Comparison of ENCODE assay signal across 21 cellular contexts in the genomic region with DNA sequence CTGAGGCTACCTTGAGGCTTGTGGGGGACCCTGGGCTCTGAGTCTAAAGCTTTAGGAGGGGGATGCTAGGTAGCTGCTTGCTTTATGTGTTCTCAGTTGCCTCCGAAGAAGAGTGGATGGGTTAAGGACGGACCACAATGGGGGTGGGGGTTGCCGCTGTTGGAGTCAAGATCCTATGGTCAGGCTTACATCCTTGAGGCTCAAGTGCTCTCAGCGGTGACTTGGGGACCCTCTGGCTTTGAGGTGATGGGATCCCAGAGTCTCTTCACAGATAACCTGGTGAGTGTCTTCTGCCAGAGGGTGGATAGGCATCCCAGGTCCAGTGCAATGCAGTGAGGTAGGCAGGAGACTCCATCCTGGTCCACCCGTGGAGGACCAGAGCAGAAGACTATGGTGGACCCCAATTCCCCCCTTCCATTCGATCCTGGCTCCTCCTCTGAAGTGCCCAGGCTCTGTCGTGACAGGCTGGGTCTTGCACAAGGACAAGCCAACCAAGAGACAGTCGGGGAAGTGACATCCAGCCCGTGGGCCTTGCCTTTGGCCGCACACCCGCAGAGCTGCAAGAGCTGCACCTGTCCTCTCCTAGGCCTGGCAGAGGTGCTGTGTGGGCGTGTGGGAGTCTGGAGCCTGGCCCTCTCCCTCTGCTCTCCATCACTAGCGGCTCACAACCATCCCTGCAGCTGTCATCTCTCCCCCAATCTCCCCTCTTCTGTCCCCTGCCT. TPM values are rescaled to one million over a fixed set of nuclear protein-coding genes. Genes with fewer than 3 reads are reported as not detected.
A peak's percentile ranks its signal among the peaks of the same experiment; 100 is the strongest.
DNase-seq lines count a peak whose midpoint lies in the region; ATAC-seq, FAIRE-seq and TF ChIP-seq lines count a peak whose summit lies in the region.
"Had no signal": no experiment of that assay in that cellular context is flagged by ENCODE, and none has a peak within 500 bp of the region (broad histone marks: within the 10 kb centered on the region; RNA-seq: fewer than 3 reads in every experiment).

No MANE protein-coding gene starts in this region.

- H3K4me3 Mint-ChIP-seq in CD14-positive monocyte, result peak overlapping the region; percentile 62 to 76
- H3K4me3 Mint-ChIP-seq in activated CD8-positive, alpha-beta T cell treated with anti-CD3 and anti-CD28 coated beads, Interleukin-2, amount 10 ng/mL, durations not matched to agents 7 days and 5 days, result no peak overlapping the region
- no peak overlapping the region for H3K4me3 Mint-ChIP-seq in nephron progenitor cell
- H3K4me3 Mint-ChIP-seq: activated CD4-positive, alpha-beta memory T cell treated with anti-CD3 and anti-CD28 coated beads, Interleukin-2, amount 10 ng/mL, durations not matched to agents 7 days and 5 days; effector memory CD8-positive, alpha-beta T cell; HFFc6; T-helper 1 cell treated with Interleukin-12 subunit alpha and Interleukin-12 subunit beta and Interleukin-4 antibody, amounts not matched to agents 30 μg/mL and 1 μg/mL, for 36 hours had no signal

- peaks cover 62% of the 10 kb centered on the region for H3K4me1 Mint-ChIP-seq in CD14-positive monocyte
- H3K4me1 Mint-ChIP-seq in activated CD8-positive, alpha-beta T cell treated with anti-CD3 and anti-CD28 coated beads, Interleukin-2, amount 10 ng/mL, durations not matched to agents 7 days and 5 days (ENCODE audit: low read depth), result peaks cover 44% of the 10 kb centered on the region
- peaks cover 23% of the 10 kb centered on the region for H3K4me1 Mint-ChIP-seq in nephron progenitor cell

- H3K9me3 Mint-ChIP-seq in CD14-positive monocyte (peaks cover 0 to 4% (median 0%) of the 10 kb centered on the region in 7 donors), nephron progenitor cell (no peaks in the 10 kb centered on the region)
- H3K9me3 Mint-ChIP-seq in activated CD8-positive, alpha-beta T cell treated with anti-CD3 and anti-CD28 coated beads, Interleukin-2, amount 10 ng/mL, durations not matched to agents 7 days and 5 days (ENCODE audit: insufficient read depth), result peaks cover 4% of the 10 kb centered on the region
- H3K9me3 Mint-ChIP-seq: activated CD4-positive, alpha-beta memory T cell treated with anti-CD3 and anti-CD28 coated beads, Interleukin-2, amount 10 ng/mL, durations not matched to agents 7 days and 5 days; effector memory CD8-positive, alpha-beta T cell; HFFc6; T-helper 1 cell treated with Interleukin-12 subunit alpha and Interleukin-12 subunit beta and Interleukin-4 antibody, amounts not matched to agents 30 μg/mL and 1 μg/mL, for 36 hours had no signal

- FAIRE-seq in GM12891 (lab: Jason Lieb, UNC), result no peak

- POLR2A ChIA-PET in activated CD8-positive, alpha-beta T cell treated with anti-CD3 and anti-CD28 coated beads, Interleukin-2, amount 10 ng/mL, durations not matched to agents 7 days and 5 days (lab: Charles Lee), result interaction anchor here (2.1 kb wide), 1 partner anchor 15 kb away, joined by 7 read pairs; the partner anchor contains the start of gene ZNF865

- H3K27me3 Mint-ChIP-seq in CD14-positive monocyte (ENCODE audit: low read depth in 3 of 3), result peaks cover 0 to 8% (median 1%) of the 10 kb centered on the region in 3 donors
- H3K27me3 Mint-ChIP-seq in activated CD8-positive, alpha-beta T cell treated with anti-CD3 and anti-CD28 coated beads, Interleukin-2, amount 10 ng/mL, durations not matched to agents 7 days and 5 days (ENCODE audit: low read depth), result no peaks in the 10 kb centered on the region
- H3K27me3 Mint-ChIP-seq in nephron progenitor cell (ENCODE audit: low read depth, poor library complexity), result no peaks in the 10 kb centered on the region
- H3K27me3 Mint-ChIP-seq: activated CD4-positive, alpha-beta memory T cell treated with anti-CD3 and anti-CD28 coated beads, Interleukin-2, amount 10 ng/mL, durations not matched to agents 7 days and 5 days; effector memory CD8-positive, alpha-beta T cell had no signal

- peak overlapping the region; percentile 89 to 97 (median 93) for H3K27ac Mint-ChIP-seq in CD14-positive monocyte
- peak overlapping the region; percentile 68 for H3K27ac Mint-ChIP-seq in activated CD8-positive, alpha-beta T cell treated with anti-CD3 and anti-CD28 coated beads, Interleukin-2, amount 10 ng/mL, durations not matched to agents 7 days and 5 days
- H3K27ac Mint-ChIP-seq in nephron progenitor cell, result peak overlapping the region; percentile 68
- H3K27ac Mint-ChIP-seq: activated CD4-positive, alpha-beta memory T cell treated with anti-CD3 and anti-CD28 coated beads, Interleukin-2, amount 10 ng/mL, durations not matched to agents 7 days and 5 days; HFFc6; T-helper 1 cell treated with Interleukin-12 subunit alpha and Interleukin-12 subunit beta and Interleukin-4 antibody, amounts not matched to agents 30 μg/mL and 1 μg/mL, for 36 hours had no signal

- TF ChIP-seq CTCF in CD14-positive monocyte (IDR thresholded peaks at IDR 0.05) (no peak), nephron progenitor cell (IDR thresholded peaks at IDR 0.05) (no peak)

- DNase-seq in CD14-positive monocyte (ENCODE audit: low spot score), result no peak
- DNase-seq in GM12891 (ENCODE audit: insufficient read length, low spot score), result no peak
- no peak for DNase-seq in activated CD8-positive, alpha-beta T cell treated with anti-CD3 and anti-CD28 coated beads, Interleukin-2, amount 10 ng/mL, durations not matched to agents 7 days and 5 days
- DNase-seq in nephron progenitor cell, result no peak
- DNase-seq in SKM-1 treated with dmso at 0.1 percent for 144 hours (lab: John Stamatoyannopoulos, UW; ENCODE audit: unreplicated experiment), result no peak
- no peak for DNase-seq in AML-193 (lab: John Stamatoyannopoulos, UW)
- no peak for DNase-seq in NCI-H345 treated with DMSO at 0.1 percent for 48 hours (lab: John Stamatoyannopoulos, UW; ENCODE audit: unreplicated experiment)
- DNase-seq: activated CD4-positive, alpha-beta memory T cell treated with anti-CD3 and anti-CD28 coated beads, Interleukin-2, amount 10 ng/mL, durations not matched to agents 7 days and 5 days; effector memory CD8-positive, alpha-beta T cell; HFFc6; kidney glomerular epithelial cell; mammary epithelial cell; NCI-H2029; NCI-H446; PC-3; SIG-M5; stomach; transverse colon had no signal

- intact Hi-C loops in CD14-positive monocyte (cut with micrococcal nuclease), result loop anchor here (2.0 to 5.0 kb wide), 2 partner anchors 14 to 34 kb away; no protein-coding TSS in a partner anchor

- ATAC-seq in activated CD8-positive, alpha-beta T cell treated with anti-CD3 and anti-CD28 coated beads, Interleukin-2, amount 10 ng/mL, durations not matched to agents 7 days and 5 days, result no peak
- ATAC-seq in GM21786 (IDR thresholded peaks at IDR 0.05; ENCODE audit: unreplicated experiment), result no peak
- ATAC-seq: activated naive CD4-positive, alpha-beta T cell treated with anti-CD3 and anti-CD28 coated beads, Interleukin-2, amount 50 U/mL, for 72 hours; effector memory CD8-positive, alpha-beta T cell; PC-3 had no signal

- CTCF ChIA-PET in activated CD8-positive, alpha-beta T cell treated with anti-CD3 and anti-CD28 coated beads, Interleukin-2, amount 10 ng/mL, durations not matched to agents 7 days and 5 days (lab: Charles Lee), result interaction anchor here (0.9 to 7.1 kb wide), 5 partner anchors 10 to 117 kb away, joined by 3 to 59 read pairs (median 13); partner anchors contain the start of gene ZNF865

- peak; percentile 54 for TF ChIP-seq POLR2A in GM12891 (IDR thresholded peaks at IDR 0.05; ENCODE audit: low read depth, low read length)

- H3K36me3 Mint-ChIP-seq in CD14-positive monocyte, result peaks cover 19 to 30% of the 10 kb centered on the region in 2 donors
- H3K36me3 Mint-ChIP-seq in activated CD8-positive, alpha-beta T cell treated with anti-CD3 and anti-CD28 coated beads, Interleukin-2, amount 10 ng/mL, durations not matched to agents 7 days and 5 days (ENCODE audit: low read depth), result peaks cover 34% of the 10 kb centered on the region
- peaks cover 40% of the 10 kb centered on the region for H3K36me3 Mint-ChIP-seq in nephron progenitor cell (ENCODE audit: low read depth)

TF ChIP-seq in GM12891, 5 proteins besides CTCF, POLR2A, EP300 and RAD21:
- TF ChIP-seq PAX5 (IDR thresholded peaks at IDR 0.05; ENCODE audit: insufficient read depth, low read length, severe bottlenecking) (no peak), POLR2AphosphoS5 (IDR thresholded peaks at IDR 0.05; ENCODE audit: low read depth, low read length) (peak; percentile 51), POU2F2 (IDR thresholded peaks at IDR 0.05; ENCODE audit: low read depth, low read length) (no peak), SPI1 (IDR thresholded peaks at IDR 0.05; ENCODE audit: low read depth, low read length) (no peak), TAF1 (IDR thresholded peaks at IDR 0.05; ENCODE audit: low read depth, low read length) (no peak)

RNA-seq across cellular contexts. Expression of gene ZNF784, which starts 3.3 kb away (rescaled TPM):
- polyA plus RNA-seq in CD14-positive monocyte, result 1 to 10 TPM; 1.5 to 2.4 TPM
- 3.3 TPM for polyA plus RNA-seq in GM12891 (2012; ENCODE audit: low read depth, missing spikeins)
- 1 to 10 TPM; 5.2 to 5.3 TPM for total RNA-seq in activated CD8-positive, alpha-beta T cell treated with anti-CD3 and anti-CD28 coated beads, Interleukin-2, amount 10 ng/mL, durations not matched to agents 7 days and 5 days

RNA-seq across cellular contexts. Expression of gene ZNF865, which starts 15.7 kb away (rescaled TPM):
- polyA plus RNA-seq in CD14-positive monocyte, result under 1 TPM; 0.03 to 0.07 TPM
- 4.6 TPM for polyA plus RNA-seq in GM12891 (2012; ENCODE audit: low read depth, missing spikeins)
- 10 to 100 TPM; 14.8 to 15.8 TPM for total RNA-seq in activated CD8-positive, alpha-beta T cell treated with anti-CD3 and anti-CD28 coated beads, Interleukin-2, amount 10 ng/mL, durations not matched to agents 7 days and 5 days

RNA-seq across cellular contexts. Expression of gene ZNF580, which starts 19.7 kb away (rescaled TPM):
- polyA plus RNA-seq in CD14-positive monocyte, result 10 to 100 TPM in 1 of 2 donors, 1 to 10 TPM in 1; 9.7 to 10.7 TPM
- 23.7 TPM for polyA plus RNA-seq in GM12891 (2012; ENCODE audit: low read depth, missing spikeins)
- total RNA-seq in activated CD8-positive, alpha-beta T cell treated with anti-CD3 and anti-CD28 coated beads, Interleukin-2, amount 10 ng/mL, durations not matched to agents 7 days and 5 days, result 10 to 100 TPM; 30.2 to 32.1 TPM

RNA-seq across cellular contexts. Expression of gene ZNF524, which starts 21.0 kb away (rescaled TPM):
- 10 to 100 TPM; 41.8 to 45.7 TPM for polyA plus RNA-seq in CD14-positive monocyte
- 8.1 TPM for polyA plus RNA-seq in GM12891 (2012; ENCODE audit: low read depth, missing spikeins)
- total RNA-seq in activated CD8-positive, alpha-beta T cell treated with anti-CD3 and anti-CD28 coated beads, Interleukin-2, amount 10 ng/mL, durations not matched to agents 7 days and 5 days, result 10 to 100 TPM; 21.9 to 25.2 TPM

RNA-seq across cellular contexts. Expression of gene FIZ1, which starts 21.8 kb away (rescaled TPM):
- polyA plus RNA-seq in CD14-positive monocyte, result 1 to 10 TPM; 1.2 to 1.6 TPM
- polyA plus RNA-seq in GM12891 (2012; ENCODE audit: low read depth, missing spikeins), result 6.5 TPM
- 10 to 100 TPM; 13.6 to 13.7 TPM for total RNA-seq in activated CD8-positive, alpha-beta T cell treated with anti-CD3 and anti-CD28 coated beads, Interleukin-2, amount 10 ng/mL, durations not matched to agents 7 days and 5 days

Comparison
In these comparisons a context has a peak if more than half of its experiments do, and no peak if none do; other contexts are left out.
1. H3K4me3 Mint-ChIP-seq: peak in CD14-positive monocyte (2 of 2); none in activated CD8-positive, alpha-beta T cell treated with anti-CD3 and anti-CD28 coated beads, Interleukin-2, amount 10 ng/mL, durations not matched to agents 7 days and 5 days (single experiment) and nephron progenitor cell (single experiment).
2. Peak in every context shown above with its lines, with median percentiles within 50 percentile points of each other: H3K27ac Mint-ChIP-seq.